ENCODE assay signal across 24 cellular contexts in the genomic region with DNA sequence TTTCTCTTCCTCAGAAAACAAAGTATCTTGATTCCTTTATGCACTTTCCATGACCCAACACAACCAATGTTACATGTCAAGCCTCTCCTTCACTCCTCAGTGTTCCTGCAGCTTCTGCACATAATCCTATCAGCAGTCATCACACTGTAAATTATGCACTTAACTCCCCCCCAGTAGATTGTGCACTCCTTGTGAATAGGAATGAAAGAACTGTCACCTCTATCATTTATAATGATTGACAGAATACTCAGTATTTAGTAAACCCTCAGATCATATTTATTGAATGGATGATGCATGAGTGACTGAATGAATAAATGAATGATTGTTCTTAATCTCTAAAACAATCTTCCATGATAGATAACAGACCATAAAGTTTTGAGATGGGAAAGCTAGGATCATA.
"Had no signal": no experiment of that assay in that cellular context is flagged by ENCODE, and none has a peak within 500 bp of the region (broad histone marks: within the 10 kb centered on the region; RNA-seq: fewer than 3 reads in every experiment).

No MANE protein-coding gene starts in this region.

- DNase-seq: stimulated activated CD4-positive, alpha-beta T cell treated with anti-CD3 and anti-CD28 coated beads, Interleukin-2, amount 100 ng/mL, for 48 hours; stimulated activated CD4-positive, alpha-beta T cell treated with anti-CD3 and anti-CD28 coated beads, Interleukin-4, amount 100 ng/mL, for 1 hour; stimulated activated CD4-positive, alpha-beta T cell treated with anti-CD3 and anti-CD28 coated beads, Interleukin-4, amount 100 ng/mL, for 24 hours; stimulated activated CD4-positive, alpha-beta T cell treated with anti-CD3 and anti-CD28 coated beads, Interleukin-4, amount 100 ng/mL, for 4 hours; stimulated activated CD8-positive, alpha-beta memory T cell treated with anti-CD3 and anti-CD28 coated beads, Interleukin-4, amount 100 ng/mL, for 48 hours; stimulated activated naive B cell treated with anti-CD40 and anti-IgM and Interleukin-4, amounts not matched to agents 10 μg/mL and 1 μg/mL and 100 μg/mL, for 72 hours; stimulated activated naive CD4-positive, alpha-beta T cell; stimulated activated naive CD4-positive, alpha-beta T cell treated with Interleukin-2 at 50 U/mL for 16 hours; stimulated activated naive CD8-positive, alpha-beta T cell treated with anti-CD3 and anti-CD28 coated beads, Interleukin-15, amount 100 ng/mL, for 72 hours; stimulated activated naive CD8-positive, alpha-beta T cell treated with anti-CD3 and anti-CD28 coated beads, Interleukin-15, Interleukin-2, amounts not matched to agents 100 U/mL and 50 U/mL, for 24 hours; stomach; substantia nigra; testis; thyroid gland; tibial artery; transverse colon; trophoblast cell; upper lobe of left lung; upper lobe of right lung; uterus had no signal

- H3K27me3 ChIP-seq: stomach, suprapubic skin, testis, thyroid gland, tibial artery, tibial nerve, transverse colon, upper lobe of left lung, upper lobe of right lung, uterus, vagina had no signal

- H3K27ac ChIP-seq: stomach, suprapubic skin, testis, thoracic aorta, thyroid gland, tibial artery, tibial nerve, transverse colon, upper lobe of left lung, upper lobe of right lung, uterus, vagina had no signal

- H3K4me3 ChIP-seq: stomach, suprapubic skin, testis, thoracic aorta, thyroid gland, tibial artery, tibial nerve, transverse colon, upper lobe of left lung, upper lobe of right lung, uterus, vagina had no signal

- H3K36me3 ChIP-seq: stomach, suprapubic skin, thoracic aorta, thyroid gland, tibial artery, tibial nerve, transverse colon, upper lobe of left lung, upper lobe of right lung, uterus, vagina had no signal

- H3K9me3 ChIP-seq: stomach, suprapubic skin, testis, thoracic aorta, thyroid gland, tibial artery, tibial nerve, transverse colon, upper lobe of left lung, upper lobe of right lung, uterus, vagina had no signal
